In the genomic region with DNA sequence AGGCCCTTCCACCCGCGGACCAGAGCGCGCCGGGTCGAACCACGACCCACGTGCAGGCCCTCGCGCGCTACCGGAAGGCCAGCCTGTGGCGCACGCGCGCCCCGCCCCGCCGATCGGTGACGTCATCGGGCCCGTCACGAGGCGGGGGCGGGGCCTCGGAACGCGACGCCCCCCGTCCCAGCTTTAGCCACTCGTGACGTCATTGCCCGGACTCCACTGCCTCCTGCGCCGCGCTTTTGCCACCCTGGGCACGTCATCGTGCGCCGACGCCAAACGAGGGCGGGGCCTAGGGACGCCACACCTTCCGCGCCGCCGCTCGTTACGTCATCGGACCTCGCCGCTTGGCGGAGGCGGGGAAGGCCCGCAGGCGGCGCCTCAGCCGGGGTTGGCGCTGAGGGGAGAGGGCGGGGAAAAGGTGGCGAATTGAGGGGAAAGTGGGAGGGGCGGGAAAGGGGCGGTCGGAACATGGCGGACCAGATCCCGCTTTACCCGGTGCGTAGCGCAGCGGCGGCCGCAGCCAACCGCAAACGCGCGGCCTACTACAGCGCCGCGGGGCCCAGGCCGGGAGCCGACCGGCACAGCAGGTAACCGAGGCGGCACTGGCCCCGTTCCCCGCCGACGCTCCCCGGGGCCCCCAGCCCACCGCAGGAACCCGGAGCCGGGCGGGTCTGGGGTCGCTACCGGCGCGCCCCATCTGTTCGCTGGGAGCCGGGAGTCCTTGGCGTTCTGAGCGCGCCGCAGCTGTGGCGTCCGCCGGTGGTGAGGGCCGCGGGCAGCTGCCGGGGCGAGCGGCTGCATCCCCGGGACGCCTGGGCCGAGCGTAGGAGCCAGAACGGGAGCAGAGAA, we compare ENCODE assay signal across 8 cellular contexts. TPM values are rescaled to one million over a fixed set of nuclear protein-coding genes. Genes with fewer than 3 reads are reported as not detected.
DNase-seq lines count a peak whose midpoint lies in the region; ATAC-seq and TF ChIP-seq lines count a peak whose summit lies in the region.

A gene with protein sequence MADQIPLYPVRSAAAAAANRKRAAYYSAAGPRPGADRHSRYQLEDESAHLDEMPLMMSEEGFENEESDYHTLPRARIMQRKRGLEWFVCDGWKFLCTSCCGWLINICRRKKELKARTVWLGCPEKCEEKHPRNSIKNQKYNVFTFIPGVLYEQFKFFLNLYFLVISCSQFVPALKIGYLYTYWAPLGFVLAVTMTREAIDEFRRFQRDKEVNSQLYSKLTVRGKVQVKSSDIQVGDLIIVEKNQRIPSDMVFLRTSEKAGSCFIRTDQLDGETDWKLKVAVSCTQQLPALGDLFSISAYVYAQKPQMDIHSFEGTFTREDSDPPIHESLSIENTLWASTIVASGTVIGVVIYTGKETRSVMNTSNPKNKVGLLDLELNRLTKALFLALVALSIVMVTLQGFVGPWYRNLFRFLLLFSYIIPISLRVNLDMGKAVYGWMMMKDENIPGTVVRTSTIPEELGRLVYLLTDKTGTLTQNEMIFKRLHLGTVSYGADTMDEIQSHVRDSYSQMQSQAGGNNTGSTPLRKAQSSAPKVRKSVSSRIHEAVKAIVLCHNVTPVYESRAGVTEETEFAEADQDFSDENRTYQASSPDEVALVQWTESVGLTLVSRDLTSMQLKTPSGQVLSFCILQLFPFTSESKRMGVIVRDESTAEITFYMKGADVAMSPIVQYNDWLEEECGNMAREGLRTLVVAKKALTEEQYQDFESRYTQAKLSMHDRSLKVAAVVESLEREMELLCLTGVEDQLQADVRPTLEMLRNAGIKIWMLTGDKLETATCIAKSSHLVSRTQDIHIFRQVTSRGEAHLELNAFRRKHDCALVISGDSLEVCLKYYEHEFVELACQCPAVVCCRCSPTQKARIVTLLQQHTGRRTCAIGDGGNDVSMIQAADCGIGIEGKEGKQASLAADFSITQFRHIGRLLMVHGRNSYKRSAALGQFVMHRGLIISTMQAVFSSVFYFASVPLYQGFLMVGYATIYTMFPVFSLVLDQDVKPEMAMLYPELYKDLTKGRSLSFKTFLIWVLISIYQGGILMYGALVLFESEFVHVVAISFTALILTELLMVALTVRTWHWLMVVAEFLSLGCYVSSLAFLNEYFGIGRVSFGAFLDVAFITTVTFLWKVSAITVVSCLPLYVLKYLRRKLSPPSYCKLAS (plus strand): TSS at position 449 of the 846 bp plus-strand sequence. CDS start 17 bp downstream, at position 466.

- H3K4me3 ChIP-seq in parathyroid adenoma (ENCODE audit: low read depth, low read length) (peak within 1 kb of the TSS; percentile 79), tibial nerve (peak within 1 kb of the TSS; percentile 65 to 100 (median 97))

- TF ChIP-seq CTCF in parathyroid adenoma (IDR thresholded peaks at IDR 0.05) (peak; percentile 31), tibial nerve (IDR thresholded peaks at IDR 0.05) (peak in 1 of 5 experiments; percentile 59)

- WGBS in tibial nerve, 2 donors = 0 to 1% methylated on average over 52 to 67 of the region's 118 CpGs

- peaks cover 17% of the 10 kb centered on the region for H3K79me2 ChIP-seq in parathyroid adenoma

- H3K36me3 ChIP-seq in parathyroid adenoma (ENCODE audit: control insufficient read depth, insufficient read depth, low read length) (no peaks in the 10 kb centered on the region), tibial nerve (peaks cover 0 to 12% (median 0%) of the 10 kb centered on the region in 3 donors)

- TF ChIP-seq POLR2A in GM10847 (IDR thresholded peaks at IDR 0.05; ENCODE audit: extremely low read depth, insufficient read length) = peak; percentile 50
- TF ChIP-seq POLR2A in tibial nerve (IDR thresholded peaks at IDR 0.05) = peak; percentile 77 to 81

- H3K9me3 ChIP-seq in parathyroid adenoma (ENCODE audit: control insufficient read depth, low read length) = no peaks in the 10 kb centered on the region
- no peaks in the 10 kb centered on the region for H3K9me3 ChIP-seq in tibial nerve

- H3K27me3 ChIP-seq in parathyroid adenoma (ENCODE audit: control insufficient read depth, insufficient read depth, low read length) (no peaks in the 10 kb centered on the region), tibial nerve (no peaks in the 10 kb centered on the region)

- H3K9ac ChIP-seq in parathyroid adenoma = peak within 1 kb of the TSS; percentile 98

- peaks cover 6% of the 10 kb centered on the region for H3K4me1 ChIP-seq in parathyroid adenoma
- H3K4me1 ChIP-seq in tibial nerve = peaks cover 0 to 24% (median 3%) of the 10 kb centered on the region in 4 donors

- peak; percentile 92 for DNase-seq in NCI-H1092 treated with DMSO at 0.1 percent for 48 hours (lab: John Stamatoyannopoulos, UW)
- DNase-seq in SW 1271 (lab: John Stamatoyannopoulos, UW) = peak; percentile 76 to 88
- DNase-seq in activated naive CD8-positive, alpha-beta T cell treated with anti-CD3 and anti-CD28 coated beads, Interleukin-2, amount 50 U/mL, for 16 hours (ENCODE audit: low read depth, low spot score) = peak; percentile 95
- DNase-seq in Right ventricle myocardium superior = peak; percentile 97
- peak; percentile 96 for DNase-seq in tibial nerve (ENCODE audit: low spot score in 2 of 2)

- TF ChIP-seq EP300 in tibial nerve (IDR thresholded peaks at IDR 0.05) = peak; percentile 85 to 93

- H3K27ac ChIP-seq in parathyroid adenoma (peak within 1 kb of the TSS; percentile 80), tibial nerve (peak within 1 kb of the TSS; percentile 97 to 98 (median 98))

- peak within 1 kb of the TSS; percentile 94 for H2AFZ ChIP-seq in parathyroid adenoma

- intact Hi-C loops in Right ventricle myocardium superior (cut with DNase I) = no loop called here

- peak within 1 kb of the TSS; percentile 87 for H3K4me2 ChIP-seq in parathyroid adenoma (ENCODE audit: low read length)

- peak; percentile 84 for ATAC-seq in HG02610 (IDR thresholded peaks at IDR 0.05; ENCODE audit: unreplicated experiment)
- ATAC-seq in Right ventricle myocardium superior (ENCODE audit: poor library complexity) = peak; percentile 97

RNA-seq across cellular contexts. Expression of the gene that starts here (rescaled TPM):
- 13.7 TPM for total RNA-seq in Right ventricle myocardium superior
- 10 to 100 TPM; 56.9 to 68.7 (median 59.8) TPM for total RNA-seq in tibial nerve

Comparison
In these comparisons a context has a peak if more than half of its experiments do, and no peak if none do; other contexts are left out.
1. Peak in every context shown above with its lines: DNase-seq, ATAC-seq, H3K4me3 ChIP-seq and H3K27ac ChIP-seq.